8 cellular contexts compared by ENCODE assay signal in genomic region chr17:17496189-17497064, GRCh38. TPM values are rescaled to one million over a fixed set of nuclear protein-coding genes. Genes with fewer than 3 reads are reported as not detected.
A peak's percentile ranks its signal among the peaks of the same experiment; 100 is the strongest.
DNase-seq lines count a peak whose midpoint lies in the region; ATAC-seq and TF ChIP-seq lines count a peak whose summit lies in the region.

Gene RASD1, minus strand, starts transcription at chr17:17496395. Its CDS starts 214 bp downstream, at chr17:17496181.

- no peaks in the 10 kb centered on the region for H3K9me3 ChIP-seq in Peyer's patch

- H3K4me3 ChIP-seq in BJ (ENCODE audit: low read depth, low read length) = peak within 1 kb of the TSS; percentile 64
- H3K4me3 ChIP-seq in Peyer's patch = peak within 1 kb of the TSS; percentile 31 to 63 (median 58)

- peaks cover 4% of the 10 kb centered on the region for H3K27me3 Mint-ChIP-seq in activated T-helper 17 cell treated with anti-CD3 and anti-CD28 coated beads, Interleukin-2, amount 50 U/mL, for 72 hours
- H3K27me3 Mint-ChIP-seq in natural killer cell treated with Interleukin-12 subunit alpha and Interleukin-12 subunit beta and Interleukin-15 and Interleukin-18, amount 100 ng/mL, for 72 hours = peaks cover 3 to 7% of the 10 kb centered on the region in 2 donors

- peak; percentile 64 for ATAC-seq in GM19395 (IDR thresholded peaks at IDR 0.05; ENCODE audit: unreplicated experiment)
- peak; percentile 91 for ATAC-seq in activated T-helper 17 cell treated with anti-CD3 and anti-CD28 coated beads, Interleukin-2, amount 50 U/mL, for 72 hours (replicated peaks)
- peak; percentile 89 to 92 for ATAC-seq in natural killer cell treated with Interleukin-12 subunit alpha and Interleukin-12 subunit beta and Interleukin-15 and Interleukin-18, amount 100 ng/mL, for 72 hours

- peaks cover 0 to 25% (median 17%) of the 10 kb centered on the region in 4 donors for H3K4me1 ChIP-seq in Peyer's patch

- POLR2A ChIA-PET in BJ (lab: Charles Lee) = interaction anchor here (0.5 to 0.7 kb wide), 5 partner anchors 8 to 181 kb away, joined by 3 to 10 read pairs (median 5); no protein-coding TSS in a partner anchor

- H3K9me3 Mint-ChIP-seq in activated T-helper 17 cell treated with anti-CD3 and anti-CD28 coated beads, Interleukin-2, amount 50 U/mL, for 72 hours = no peaks in the 10 kb centered on the region
- no peaks in the 10 kb centered on the region for H3K9me3 Mint-ChIP-seq in natural killer cell treated with Interleukin-12 subunit alpha and Interleukin-12 subunit beta and Interleukin-15 and Interleukin-18, amount 100 ng/mL, for 72 hours

- H3K27ac Mint-ChIP-seq in activated T-helper 17 cell treated with anti-CD3 and anti-CD28 coated beads, Interleukin-2, amount 50 U/mL, for 72 hours = no peak within 1 kb of the TSS
- H3K27ac Mint-ChIP-seq in natural killer cell treated with Interleukin-12 subunit alpha and Interleukin-12 subunit beta and Interleukin-15 and Interleukin-18, amount 100 ng/mL, for 72 hours = no peak within 1 kb of the TSS

- H3K4me3 Mint-ChIP-seq in activated T-helper 17 cell treated with anti-CD3 and anti-CD28 coated beads, Interleukin-2, amount 50 U/mL, for 72 hours = peak within 1 kb of the TSS; percentile 82
- H3K4me3 Mint-ChIP-seq in natural killer cell treated with Interleukin-12 subunit alpha and Interleukin-12 subunit beta and Interleukin-15 and Interleukin-18, amount 100 ng/mL, for 72 hours = peak within 1 kb of the TSS; percentile 88

- peak within 1 kb of the TSS; percentile 41 to 78 (median 50) for H3K27ac ChIP-seq in Peyer's patch

- H3K36me3 Mint-ChIP-seq in activated T-helper 17 cell treated with anti-CD3 and anti-CD28 coated beads, Interleukin-2, amount 50 U/mL, for 72 hours (ENCODE audit: low read depth) = peaks cover 15% of the 10 kb centered on the region
- no peaks in the 10 kb centered on the region for H3K36me3 Mint-ChIP-seq in natural killer cell treated with Interleukin-12 subunit alpha and Interleukin-12 subunit beta and Interleukin-15 and Interleukin-18, amount 100 ng/mL, for 72 hours

- H3K36me3 ChIP-seq in BJ (ENCODE audit: control insufficient read depth, insufficient read depth, low read length) (peaks cover 5% of the 10 kb centered on the region), Peyer's patch (peaks cover 0 to 13% (median 0%) of the 10 kb centered on the region in 3 donors)

- H3K4me1 Mint-ChIP-seq in activated T-helper 17 cell treated with anti-CD3 and anti-CD28 coated beads, Interleukin-2, amount 50 U/mL, for 72 hours = peaks cover 3% of the 10 kb centered on the region
- peaks cover 10 to 12% of the 10 kb centered on the region in 2 donors for H3K4me1 Mint-ChIP-seq in natural killer cell treated with Interleukin-12 subunit alpha and Interleukin-12 subunit beta and Interleukin-15 and Interleukin-18, amount 100 ng/mL, for 72 hours (ENCODE audit: low read depth in 2 of 2)

- TF ChIP-seq CTCF in BJ (IDR thresholded peaks at IDR 0.05; ENCODE audit: insufficient read depth, low read depth, low read length) = peak; percentile 48
- peak; percentile 90 to 98 (median 96) for TF ChIP-seq CTCF in Peyer's patch (IDR thresholded peaks at IDR 0.05)

- H3K27me3 ChIP-seq in BJ (ENCODE audit: control insufficient read depth, insufficient read depth, low read length) (no peaks in the 10 kb centered on the region), Peyer's patch (no peaks in the 10 kb centered on the region)

- CTCF ChIA-PET in BJ (lab: Yijun Ruan, JAX) = interaction anchor here (0.6 to 5.6 kb wide), 47 partner anchors 9 to 149 kb away, joined by 3 to 149 read pairs (median 5); no protein-coding TSS in a partner anchor

- TF ChIP-seq POLR2A in Peyer's patch (IDR thresholded peaks at IDR 0.05) = peak; percentile 97 to 98

- DNase-seq in BJ (ENCODE audit: low read depth) (no peak), HT1080 (ENCODE audit: low read depth) (peak; percentile 55), Peyer's patch (peak; percentile 75 to 94 (median 94)), fibroblast of peridontal ligament (ENCODE audit: extremely low read depth) (peak; percentile 79)
- DNase-seq in natural killer cell treated with Interleukin-12 subunit alpha and Interleukin-12 subunit beta and Interleukin-15 and Interleukin-18, amount 100 ng/mL, for 72 hours (ENCODE audit: low spot score) = peak; percentile 85
- peak; percentile 77 for DNase-seq in stimulated activated naive CD4-positive, alpha-beta T cell treated with Interleukin-2 at 50 U/mL for 16 hours (lab: John Stamatoyannopoulos, UW)

RNA-seq across cellular contexts. Expression of gene RASD1, which starts in this region (rescaled TPM):
- 0.83 and 0.90 TPM in 2 replicates for polyA plus RNA-seq in BJ (2011; rRNA removed)
- polyA minus RNA-seq in BJ (2011; rRNA and poly(A)+ RNA removed) = 0.26 and 1.1 TPM in 2 replicates
- total RNA-seq in HT1080 (2014; rRNA removed; shearing (Covaris generic)) = not detected in 2 replicates
- polyA plus RNA-seq in HT1080 (2015; cell fraction: cytosol; rRNA removed) = not detected in 2 replicates
- 0.08 TPM in 1 of 2 replicates, not detected in the other for polyA plus RNA-seq in HT1080 (2015; cell fraction: nucleus; rRNA removed)
- 10 to 100 TPM; 15.0 to 32.2 (median 25.1) TPM for total RNA-seq in Peyer's patch
- 1 to 10 TPM; 1.3 TPM for total RNA-seq in activated T-helper 17 cell treated with anti-CD3 and anti-CD28 coated beads, Interleukin-2, amount 50 U/mL, for 72 hours
- 1 to 10 TPM; 3.3 to 4.2 TPM for total RNA-seq in natural killer cell treated with Interleukin-12 subunit alpha and Interleukin-12 subunit beta and Interleukin-15 and Interleukin-18, amount 100 ng/mL, for 72 hours

Comparison
In these comparisons a context has a peak if more than half of its experiments do, and no peak if none do; other contexts are left out.
1. Peak in DNase-seq in HT1080; RNA of the gene not detected or under 1 TPM.